8 cellular contexts compared by ENCODE assay signal in the genomic region with DNA sequence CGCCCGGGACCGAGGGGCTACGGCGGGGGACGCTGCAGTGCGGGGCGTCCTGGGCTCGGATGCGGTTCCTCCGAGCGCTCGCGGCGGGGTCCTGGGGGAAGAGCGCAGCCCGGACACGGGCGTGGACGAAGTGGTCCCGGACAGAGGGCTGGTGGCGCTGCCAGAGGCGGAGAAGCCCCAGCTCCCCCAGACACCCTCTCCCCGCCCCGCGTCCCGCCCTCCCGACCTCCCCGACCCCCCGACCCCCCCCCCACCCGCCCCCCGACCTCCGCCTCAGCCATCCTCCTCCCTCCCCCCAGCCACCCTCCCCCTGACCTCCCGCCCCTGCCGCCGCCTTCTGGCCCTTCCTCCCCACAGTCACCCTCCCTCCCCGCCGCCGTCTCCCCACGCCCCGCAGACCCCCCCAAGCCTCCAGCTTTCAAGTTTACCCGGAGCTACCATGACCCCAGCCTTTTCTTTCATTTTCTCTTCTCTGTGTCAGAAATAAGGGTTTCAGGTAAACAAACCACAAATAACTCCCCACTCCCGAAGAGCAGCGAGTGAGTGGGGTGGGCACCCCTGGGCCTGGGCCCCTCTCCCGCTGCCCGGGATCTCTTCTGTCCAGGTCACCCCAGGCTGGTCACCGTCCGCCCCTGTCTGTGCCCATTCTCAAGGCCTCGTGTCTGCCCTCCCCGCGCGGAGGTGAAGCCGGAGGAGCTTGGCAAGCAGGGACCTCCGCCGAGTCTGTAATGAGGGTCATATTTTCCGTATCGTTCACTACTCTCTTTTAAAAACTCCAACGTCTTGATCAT. TPM values are rescaled to one million over a fixed set of nuclear protein-coding genes. Genes with fewer than 3 reads are reported as not detected.
DNase-seq lines count a peak whose midpoint lies in the region; TF ChIP-seq lines count a peak whose summit lies in the region.

No MANE protein-coding gene starts in this region.

- intact Hi-C loops in MCF 10A (cut with micrococcal nuclease), result no loop called here
- intact Hi-C loops in thyroid gland (cut with DNase I), result no loop called here

- H3K4me2 ChIP-seq in mesenchymal stem cell (ENCODE audit: low read length, poor library complexity, severe bottlenecking), result peak overlapping the region; percentile 91

- peak overlapping the region; percentile 68 to 78 for H3K18ac ChIP-seq in mesenchymal stem cell (ENCODE audit: low read depth in 1 of 2, low read length in 2 of 2)

- no peak overlapping the region for H3K23ac ChIP-seq in mesenchymal stem cell (ENCODE audit: low read length in 2 of 2)

- TF ChIP-seq CTCF in GM12875 (IDR thresholded peaks at IDR 0.05; ENCODE audit: borderline replicate concordance, insufficient read depth, low read depth, low read length) (no peak), Peyer's patch (IDR thresholded peaks at IDR 0.05) (no peak), MCF 10A (IDR thresholded peaks at IDR 0.05; ENCODE audit: unreplicated experiment) (no peak), thyroid gland (IDR thresholded peaks at IDR 0.05) (no peak)

- H3K9me3 ChIP-seq in Peyer's patch (no peaks in the 10 kb centered on the region), mesenchymal stem cell (ENCODE audit: control insufficient read depth, low read length) (no peaks in the 10 kb centered on the region), thyroid gland (no peaks in the 10 kb centered on the region)

- no peak for TF ChIP-seq POLR2A in Peyer's patch (IDR thresholded peaks at IDR 0.05)
- TF ChIP-seq POLR2A in thyroid gland (IDR thresholded peaks at IDR 0.05), result no peak

- peaks cover 0 to 49% (median 17%) of the 10 kb centered on the region in 4 donors for H3K4me1 ChIP-seq in Peyer's patch
- peaks cover 32% of the 10 kb centered on the region for H3K4me1 ChIP-seq in mesenchymal stem cell (ENCODE audit: control insufficient read depth, insufficient read depth, low read depth, low read length)
- peaks cover 22 to 40% of the 10 kb centered on the region in 2 donors for H3K4me1 ChIP-seq in thyroid gland

- no peaks in the 10 kb centered on the region for H3K4me1 Mint-ChIP-seq in MCF 10A (ENCODE audit: insufficient read depth, unreplicated experiment)

- H3K4me3 ChIP-seq in GM12875 (ENCODE audit: low read depth, low read length), result peak overlapping the region; percentile 70
- H3K4me3 ChIP-seq in Peyer's patch, result peak overlapping the region; percentile 72 to 97 (median 92)
- H3K4me3 ChIP-seq in mesenchymal stem cell (ENCODE audit: insufficient read depth in 1 of 2, low read depth in 1 of 2, low read length in 2 of 2), result peak overlapping the region; percentile 61 to 75
- peak overlapping the region in 2 of 3 donors; percentile 87 to 91 for H3K4me3 ChIP-seq in thyroid gland (replicated peaks in 1 of 3)

- peak overlapping the region; percentile 51 for H4K8ac ChIP-seq in mesenchymal stem cell (ENCODE audit: low read length)

- H3K27me3 Mint-ChIP-seq in MCF 10A (ENCODE audit: insufficient read depth, unreplicated experiment), result no peaks in the 10 kb centered on the region

- H3K36me3 ChIP-seq in Peyer's patch (no peaks in the 10 kb centered on the region), mesenchymal stem cell (ENCODE audit: control insufficient read depth in 1 of 2, insufficient read depth in 2 of 2, low read depth in 1 of 2, low read length in 2 of 2) (peaks cover 0 to 14% of the 10 kb centered on the region in 2 experiments), thyroid gland (no peaks in the 10 kb centered on the region)

- H4K91ac ChIP-seq in mesenchymal stem cell (ENCODE audit: low read length), result no peak overlapping the region

- DNase-seq in Peyer's patch (peak; percentile 44 to 66 (median 65)), MCF 10A (ENCODE audit: unreplicated experiment) (no peak), mesenchymal stem cell (no peak), thyroid gland (no peak), HCEC 1CT (no peak), midbrain (lab: John Stamatoyannopoulos, UW) (no peak), ACHN (no peak)

- H3K4ac ChIP-seq in mesenchymal stem cell (ENCODE audit: low read depth in 1 of 2, low read length in 2 of 2), result peak overlapping the region in 1 of 2 experiments; percentile 45

- peak overlapping the region; percentile 89 for H2BK15ac ChIP-seq in mesenchymal stem cell (ENCODE audit: low read depth, poor library complexity, severe bottlenecking)

- 47% methylated on average over 29 of the region's 58 CpGs for WGBS in mesenchymal stem cell
- 64 to 72% methylated on average over 17 to 19 of the region's 58 CpGs for WGBS in thyroid gland, 2 donors

- in situ Hi-C loops in ACHN (cut with HindIII; ENCODE audit: low pct_ligation_motif_present, low pct_unique_long_range_greater_than_20kb, low sequenced_read_pairs), result no loop called here

- H2AFZ ChIP-seq in mesenchymal stem cell (ENCODE audit: low read depth, low read length), result no peak overlapping the region

- H3K79me1 ChIP-seq in mesenchymal stem cell (replicated peaks; ENCODE audit: low read length, poor library complexity, severe bottlenecking), result peaks cover 5% of the 10 kb centered on the region

- H3K14ac ChIP-seq in mesenchymal stem cell (ENCODE audit: low read length in 2 of 2), result no peak overlapping the region

- H2AK5ac ChIP-seq in mesenchymal stem cell (ENCODE audit: low read length, severe bottlenecking), result no peak overlapping the region

- H3K27ac ChIP-seq in Peyer's patch, result peak overlapping the region; percentile 87 to 100 (median 92)
- H3K27ac ChIP-seq in mesenchymal stem cell (ENCODE audit: low read length, poor library complexity, severe bottlenecking), result no peak overlapping the region
- H3K27ac ChIP-seq in thyroid gland, result peak overlapping the region; percentile 78 to 91 (median 84)

- no peaks in the 10 kb centered on the region for H3K27me3 ChIP-seq in Peyer's patch
- H3K27me3 ChIP-seq in mesenchymal stem cell (ENCODE audit: control insufficient read depth in 1 of 2, insufficient read depth in 1 of 2, low read length in 2 of 2), result peaks cover 0 to 54% of the 10 kb centered on the region in 2 experiments
- H3K27me3 ChIP-seq in thyroid gland, result no peaks in the 10 kb centered on the region

- CTCF ChIA-PET in MCF 10A (lab: Yijun Ruan, JAX), result no interaction called here

- H2BK5ac ChIP-seq in mesenchymal stem cell (ENCODE audit: low read depth, low read length, poor library complexity, severe bottlenecking), result no peak overlapping the region

- POLR2A ChIA-PET in MCF 10A (lab: Yijun Ruan, JAX), result no interaction called here

- H3K36me3 Mint-ChIP-seq in MCF 10A (ENCODE audit: insufficient read depth, unreplicated experiment), result no peaks in the 10 kb centered on the region

- BruUV-seq in MCF 10A (replicated peaks; lab: Mats Ljungman, UMichigan), result no TSS peak

- H2BK12ac ChIP-seq in mesenchymal stem cell (ENCODE audit: low read length in 2 of 2), result no peak overlapping the region

- no peaks in the 10 kb centered on the region for H3K9me3 Mint-ChIP-seq in MCF 10A (ENCODE audit: unreplicated experiment)

- peak overlapping the region; percentile 65 for H3K9ac ChIP-seq in mesenchymal stem cell (ENCODE audit: low read length)

- peak overlapping the region; percentile 60 for H3K4me3 Mint-ChIP-seq in MCF 10A (ENCODE audit: unreplicated experiment)

- H3K27ac Mint-ChIP-seq in MCF 10A (ENCODE audit: low read depth, unreplicated experiment), result no peak overlapping the region

- H2BK120ac ChIP-seq in mesenchymal stem cell (ENCODE audit: low read depth, low read length), result peak overlapping the region; percentile 78

RNA-seq across cellular contexts. Expression of a gene that starts 5.1 kb away (rescaled TPM):
- total RNA-seq in Peyer's patch, result 10 to 100 TPM in 1 of 4 donors, 1 to 10 TPM in 3; 2.1 to 41.3 (median 7.6) TPM
- total RNA-seq in MCF 10A (2022), result 2.0 and 3.7 TPM in 2 replicates
- 9.9 TPM for polyA plus RNA-seq in mesenchymal stem cell (2013, experiment 1 of 2)
- polyA plus RNA-seq in mesenchymal stem cell (2013, experiment 2 of 2), result 10.1 TPM
- 10 to 100 TPM; 10.1 to 15.0 (median 12.7) TPM for total RNA-seq in thyroid gland

Comparison
In these comparisons a context has a peak if more than half of its experiments do, and no peak if none do; other contexts are left out.
1. DNase-seq: peak in Peyer's patch (3 of 3); none in MCF 10A (single experiment), mesenchymal stem cell (single experiment), thyroid gland (0 of 2), HCEC 1CT (single experiment), midbrain (single experiment) and ACHN (single experiment).
2. Peak in every context shown above with its lines, with median percentiles within 50 percentile points of each other: H3K4me3 ChIP-seq.